3 cellular contexts compared by ENCODE assay signal in genomic region chr6:35417979-35418661, GRCh38.
TF ChIP-seq lines count a peak whose summit lies in the region.

No MANE protein-coding gene starts in this region.

TF ChIP-seq in liver, 16 proteins besides CTCF, POLR2A, EP300 and RAD21:
- TF ChIP-seq HNF4G (IDR thresholded peaks at IDR 0.05), result no peak
- peak; percentile 57 to 96 for TF ChIP-seq HNF4A (conservative IDR thresholded peaks at IDR 0.05)
- no peak for TF ChIP-seq REST (IDR thresholded peaks at IDR 0.05)
- no peak for TF ChIP-seq GABPA (IDR thresholded peaks at IDR 0.05 in 1 of 2, conservative IDR thresholded peaks at IDR 0.05 in 1 of 2)
- TF ChIP-seq MAX (IDR thresholded peaks at IDR 0.05), result no peak
- TF ChIP-seq YY1 (IDR thresholded peaks at IDR 0.05), result peak; percentile 21
- peak; percentile 20 to 98 for TF ChIP-seq RXRA (IDR thresholded peaks at IDR 0.05)
- peak; percentile 32 for TF ChIP-seq FOXA1 (IDR thresholded peaks at IDR 0.05)
- no peak for TF ChIP-seq NR2F2 (IDR thresholded peaks at IDR 0.05)
- TF ChIP-seq JUND (IDR thresholded peaks at IDR 0.05), result peak in 1 of 2 donors; percentile 35

TF ChIP-seq in HepG2, 621 proteins besides CTCF, POLR2A, EP300 and RAD21:
- TF ChIP-seq ASH2L (IDR thresholded peaks at IDR 0.05; ENCODE audit: insufficient read length, low read depth, low read length) (no peak), SMAD1 (CRISPR knock-in tag; IDR thresholded peaks at IDR 0.05; ENCODE audit: borderline replicate concordance, low read depth) (no peak), ARNTL (CRISPR knock-in tag; IDR thresholded peaks at IDR 0.05) (no peak), CBX5 (CRISPR knock-in tag; IDR thresholded peaks at IDR 0.05; ENCODE audit: borderline replicate concordance) (no peak), RAD51 (IDR thresholded peaks at IDR 0.05; ENCODE audit: borderline replicate concordance) (no peak)

TF ChIP-seq in WTC11, 78 proteins besides CTCF, POLR2A, EP300 and RAD21:
- TF ChIP-seq CREB1 (CRISPR knock-in tag; IDR thresholded peaks at IDR 0.05), result no peak
- TF ChIP-seq NFYB (CRISPR knock-in tag; conservative IDR thresholded peaks at IDR 0.05; ENCODE audit: low read depth), result no peak
- no peak for TF ChIP-seq KAT7 (CRISPR knock-in tag; IDR thresholded peaks at IDR 0.05; ENCODE audit: borderline replicate concordance)
- TF ChIP-seq RELA (CRISPR knock-in tag; IDR thresholded peaks at IDR 0.05; ENCODE audit: borderline replicate concordance), result no peak
- TF ChIP-seq GTF2I (CRISPR knock-in tag; conservative IDR thresholded peaks at IDR 0.05), result no peak
- no peak for TF ChIP-seq JUN (CRISPR knock-in tag; IDR thresholded peaks at IDR 0.05)
TF ChIP-seq in WTC11: peak in this region for 0.
